ENCODE assay signal across 1 cellular context in the genomic region with DNA sequence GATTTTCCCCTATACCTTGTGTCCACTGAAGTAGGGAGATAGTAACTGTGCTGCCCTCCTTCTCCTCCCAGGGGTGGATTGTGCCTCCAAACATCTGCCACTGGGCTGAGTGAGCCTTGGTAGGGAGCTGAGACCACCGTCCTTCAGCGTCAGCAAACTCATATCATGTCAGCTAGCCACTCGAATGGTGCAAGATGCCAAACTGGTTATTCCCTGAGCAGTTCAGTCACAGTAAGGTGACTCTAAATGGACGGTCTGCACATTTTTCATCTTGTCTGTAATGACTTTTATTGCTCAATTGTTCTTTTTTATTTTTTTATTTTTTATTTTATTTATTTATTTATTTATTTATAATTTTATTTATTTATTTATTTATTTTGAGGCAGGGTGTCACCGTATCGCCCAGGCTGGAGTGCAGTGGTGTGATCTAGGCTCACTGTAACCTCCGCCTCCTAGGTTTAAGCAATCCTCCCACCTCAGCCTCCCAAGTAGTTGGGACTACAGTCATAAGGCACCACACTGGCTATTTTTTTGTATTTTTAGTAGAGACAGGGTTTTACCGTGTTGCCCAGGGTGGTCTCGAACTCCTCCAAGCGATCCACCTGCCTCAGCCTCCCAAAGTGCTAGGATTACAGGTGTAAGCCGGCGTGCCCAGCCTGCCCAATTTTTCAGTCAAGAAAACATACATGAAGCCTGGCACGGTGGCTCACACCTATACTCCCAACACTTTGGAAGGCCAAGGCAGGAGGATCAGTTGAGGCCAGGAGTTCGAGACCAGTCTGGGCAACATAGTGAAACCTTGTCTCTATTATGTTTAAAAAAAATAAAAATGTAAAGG.
TF ChIP-seq lines count a peak whose summit lies in the region.

No MANE protein-coding gene starts in this region.

TF ChIP-seq in IMR-90, 13 proteins besides CTCF, POLR2A, EP300 and RAD21 (continued from another document):
- TF ChIP-seq, protein P1, sequence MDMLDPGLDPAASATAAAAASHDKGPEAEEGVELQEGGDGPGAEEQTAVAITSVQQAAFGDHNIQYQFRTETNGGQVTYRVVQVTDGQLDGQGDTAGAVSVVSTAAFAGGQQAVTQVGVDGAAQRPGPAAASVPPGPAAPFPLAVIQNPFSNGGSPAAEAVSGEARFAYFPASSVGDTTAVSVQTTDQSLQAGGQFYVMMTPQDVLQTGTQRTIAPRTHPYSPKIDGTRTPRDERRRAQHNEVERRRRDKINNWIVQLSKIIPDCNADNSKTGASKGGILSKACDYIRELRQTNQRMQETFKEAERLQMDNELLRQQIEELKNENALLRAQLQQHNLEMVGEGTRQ (IDR thresholded peaks at IDR 0.05; ENCODE audit: low read depth, low read length), result no peak
- TF ChIP-seq NFE2L2 (IDR thresholded peaks at IDR 0.05; ENCODE audit: low read depth, low read length) (no peak), RFX5 (IDR thresholded peaks at IDR 0.05; ENCODE audit: low read depth, low read length) (no peak), MAFK (IDR thresholded peaks at IDR 0.05; ENCODE audit: low read depth, low read length) (no peak), BHLHE40 (IDR thresholded peaks at IDR 0.05; ENCODE audit: low read depth, low read length) (no peak), CEBPB (IDR thresholded peaks at IDR 0.05; ENCODE audit: low read depth, low read length) (no peak), RCOR1 (IDR thresholded peaks at IDR 0.05; ENCODE audit: insufficient replicate concordance, low read length) (no peak), CHD1 (IDR thresholded peaks at IDR 0.05; ENCODE audit: low read depth, low read length) (no peak)
- TF ChIP-seq, protein P2, sequence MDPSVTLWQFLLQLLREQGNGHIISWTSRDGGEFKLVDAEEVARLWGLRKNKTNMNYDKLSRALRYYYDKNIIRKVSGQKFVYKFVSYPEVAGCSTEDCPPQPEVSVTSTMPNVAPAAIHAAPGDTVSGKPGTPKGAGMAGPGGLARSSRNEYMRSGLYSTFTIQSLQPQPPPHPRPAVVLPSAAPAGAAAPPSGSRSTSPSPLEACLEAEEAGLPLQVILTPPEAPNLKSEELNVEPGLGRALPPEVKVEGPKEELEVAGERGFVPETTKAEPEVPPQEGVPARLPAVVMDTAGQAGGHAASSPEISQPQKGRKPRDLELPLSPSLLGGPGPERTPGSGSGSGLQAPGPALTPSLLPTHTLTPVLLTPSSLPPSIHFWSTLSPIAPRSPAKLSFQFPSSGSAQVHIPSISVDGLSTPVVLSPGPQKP (IDR thresholded peaks at IDR 0.05; ENCODE audit: borderline replicate concordance, low read depth, low read length), result no peak
